8 cellular contexts compared by ENCODE assay signal in the genomic region with DNA sequence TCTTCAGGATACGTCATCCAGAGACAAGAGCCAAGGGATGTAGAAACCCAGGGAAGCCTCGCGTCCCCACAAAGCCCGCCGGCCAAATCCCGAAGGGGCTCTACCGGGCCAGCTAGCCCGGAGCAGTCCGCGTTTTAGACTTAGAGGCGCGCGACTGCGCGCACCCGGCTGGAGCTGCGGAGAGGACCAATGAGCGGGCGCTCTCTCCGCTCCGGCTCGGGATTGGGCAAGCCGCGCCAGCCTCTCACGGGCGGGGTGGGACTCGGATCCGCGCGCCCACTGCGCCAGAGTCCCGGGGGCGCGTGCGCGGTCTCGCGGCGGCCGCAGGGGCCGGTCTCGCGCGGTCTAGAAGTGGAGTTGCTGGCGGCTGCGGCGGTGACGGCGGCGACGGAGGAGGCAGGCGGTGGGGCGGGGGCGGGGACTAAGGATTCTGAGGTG. TPM values are rescaled to one million over a fixed set of nuclear protein-coding genes. Genes with fewer than 3 reads are reported as not detected.
A peak's percentile ranks its signal among the peaks of the same experiment; 100 is the strongest.
DNase-seq lines count a peak whose midpoint lies in the region; ATAC-seq and TF ChIP-seq lines count a peak whose summit lies in the region.

No MANE protein-coding gene starts in this region.

- H2AFZ ChIP-seq in parathyroid adenoma = peak overlapping the region; percentile 98

- H3K4me3 ChIP-seq in cardiac muscle cell = peak overlapping the region; percentile 66
- peak overlapping the region; percentile 89 for H3K4me3 ChIP-seq in parathyroid adenoma (ENCODE audit: low read depth, low read length)
- peak overlapping the region; percentile 79 to 100 (median 92) for H3K4me3 ChIP-seq in tibial nerve

- peak overlapping the region; percentile 97 for H3K4me2 ChIP-seq in parathyroid adenoma (ENCODE audit: low read length)

- ATAC-seq in HG02623 (IDR thresholded peaks at IDR 0.05; ENCODE audit: unreplicated experiment) = peak; percentile 89

- TF ChIP-seq CTCF in cardiac muscle cell (IDR thresholded peaks at IDR 0.05; ENCODE audit: low read depth, low read length) (no peak), parathyroid adenoma (IDR thresholded peaks at IDR 0.05) (no peak), tibial nerve (IDR thresholded peaks at IDR 0.05) (no peak)

- peak in 1 of 2 donors; percentile 81 for TF ChIP-seq EP300 in tibial nerve (IDR thresholded peaks at IDR 0.05)

- no peaks in the 10 kb centered on the region for H3K9me3 ChIP-seq in cardiac muscle cell (ENCODE audit: low read depth)
- no peaks in the 10 kb centered on the region for H3K9me3 ChIP-seq in parathyroid adenoma (ENCODE audit: control insufficient read depth, low read length)
- no peaks in the 10 kb centered on the region for H3K9me3 ChIP-seq in tibial nerve

- peak overlapping the region; percentile 82 for H3K9ac ChIP-seq in parathyroid adenoma

- H3K4me1 ChIP-seq in cardiac muscle cell (ENCODE audit: low read depth) (peaks cover 4% of the 10 kb centered on the region), parathyroid adenoma (no peaks in the 10 kb centered on the region), tibial nerve (peaks cover 0 to 28% (median 0%) of the 10 kb centered on the region in 4 donors)

- DNase-seq in NCI-H1092 treated with DMSO at 0.1 percent for 48 hours (lab: John Stamatoyannopoulos, UW) = peak; percentile 96
- peak; percentile 65 for DNase-seq in SKM-1 treated with dmso at 0.1 percent for 144 hours (lab: John Stamatoyannopoulos, UW; ENCODE audit: unreplicated experiment)
- DNase-seq in activated naive CD8-positive, alpha-beta T cell treated with anti-CD3 and anti-CD28 coated beads, Interleukin-2, amount 50 U/mL, for 16 hours (ENCODE audit: low read depth, low spot score) = peak; percentile 86
- DNase-seq in cardiac muscle cell (ENCODE audit: low read depth in 1 of 2, low spot score in 1 of 2) = peak; percentile 98 to 99
- DNase-seq in tibial nerve (ENCODE audit: low spot score in 2 of 2) = peak; percentile 90 to 92

- 0% methylated on average over 40 to 54 of the region's 54 CpGs for WGBS in tibial nerve, 2 donors

- no peaks in the 10 kb centered on the region for H3K79me2 ChIP-seq in parathyroid adenoma

- H3K36me3 ChIP-seq in cardiac muscle cell = no peaks in the 10 kb centered on the region
- H3K36me3 ChIP-seq in parathyroid adenoma (ENCODE audit: control insufficient read depth, insufficient read depth, low read length) = no peaks in the 10 kb centered on the region
- no peaks in the 10 kb centered on the region for H3K36me3 ChIP-seq in tibial nerve

- TF ChIP-seq POLR2A in GM10847 (IDR thresholded peaks at IDR 0.05; ENCODE audit: extremely low read depth, insufficient read length) (peak; percentile 51), tibial nerve (IDR thresholded peaks at IDR 0.05) (peak; percentile 35 to 64)

- peak overlapping the region; percentile 99 for H3K27ac ChIP-seq in cardiac muscle cell
- peak overlapping the region; percentile 96 for H3K27ac ChIP-seq in parathyroid adenoma
- peak overlapping the region; percentile 93 to 100 (median 98) for H3K27ac ChIP-seq in tibial nerve

- peaks cover 6% of the 10 kb centered on the region for H3K27me3 ChIP-seq in cardiac muscle cell
- H3K27me3 ChIP-seq in parathyroid adenoma (ENCODE audit: control insufficient read depth, insufficient read depth, low read length) = no peaks in the 10 kb centered on the region
- no peaks in the 10 kb centered on the region for H3K27me3 ChIP-seq in tibial nerve

RNA-seq across cellular contexts. Expression of gene PALS1, which starts 0.2 kb away (rescaled TPM):
- total RNA-seq in cardiac muscle cell (31.8 and 36.6 TPM in 2 replicates), tibial nerve (10 to 100 TPM; 20.1 to 24.6 (median 22.9) TPM)
- 11.7 and 13.7 TPM in 2 replicates for polyA plus RNA-seq in cardiac muscle cell

RNA-seq across cellular contexts. Expression of gene GARIN2, which starts 51.8 kb away (rescaled TPM):
- total RNA-seq in cardiac muscle cell (not detected in 2 replicates), tibial nerve (not detected)
- 0.09 TPM in 1 of 2 replicates, not detected in the other for polyA plus RNA-seq in cardiac muscle cell

Comparison
In these comparisons a context has a peak if more than half of its experiments do, and no peak if none do; other contexts are left out.
1. Peak in every context shown above with its lines: DNase-seq, ATAC-seq, H3K4me3 ChIP-seq and H3K27ac ChIP-seq.